In the genomic region with DNA sequence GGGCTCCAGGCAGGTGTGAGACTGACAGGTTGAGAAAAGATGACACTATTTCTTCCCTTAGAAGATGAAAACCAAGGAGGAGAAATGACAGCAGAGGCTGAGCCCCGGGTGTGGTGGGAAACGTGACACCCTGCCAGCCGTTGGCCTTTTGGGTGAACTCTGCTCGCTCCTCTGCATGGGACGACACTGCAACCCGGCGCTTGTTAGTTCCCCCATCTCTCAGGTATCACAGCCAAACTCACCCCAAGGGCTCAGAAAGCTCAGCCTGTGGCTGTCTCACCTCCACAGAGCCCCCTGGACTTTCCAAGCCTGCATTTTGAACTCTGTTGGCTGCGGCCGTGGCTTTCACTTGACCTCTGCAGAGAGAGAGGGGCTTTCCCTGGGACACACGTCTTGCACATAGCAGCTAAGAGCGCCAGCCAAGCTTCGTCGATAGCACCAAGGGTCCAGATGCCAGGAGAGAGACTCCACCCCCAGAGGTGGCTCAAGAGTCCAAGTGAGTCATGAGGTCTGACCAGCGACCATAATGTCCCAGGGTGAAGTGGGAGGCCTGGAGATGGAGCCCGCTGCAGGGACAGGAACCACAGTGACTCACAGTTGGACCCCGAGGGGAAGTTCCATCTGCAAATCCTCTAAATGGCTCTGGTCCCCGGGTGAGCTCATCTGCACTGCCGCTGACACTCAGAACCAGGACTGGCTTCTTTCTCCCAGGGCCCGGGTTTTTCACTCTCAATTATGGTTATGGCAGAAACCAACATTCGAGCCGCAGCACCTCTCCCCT, we compare ENCODE assay signal across 8 cellular contexts.
DNase-seq lines count a peak whose midpoint lies in the region; ATAC-seq and TF ChIP-seq lines count a peak whose summit lies in the region.

No MANE protein-coding gene starts in this region.

- peaks cover 8% of the 10 kb centered on the region for H3K27me3 Mint-ChIP-seq in activated T-helper 17 cell treated with anti-CD3 and anti-CD28 coated beads, Interleukin-2, amount 50 U/mL, for 72 hours

- no peak for TF ChIP-seq CTCF in GM13976 (IDR thresholded peaks at IDR 0.05; ENCODE audit: borderline replicate concordance, control extremely low read depth, extremely low read depth, insufficient read depth, missing control alignments)

- in situ Hi-C loops in GM13976 (cut with MboI; ENCODE audit: low sequenced_read_pairs, unreplicated experiment) = loop anchor here (10.0 kb wide), 1 partner anchor 398 kb away; no protein-coding TSS in a partner anchor

- H3K36me3 Mint-ChIP-seq in activated T-helper 17 cell treated with anti-CD3 and anti-CD28 coated beads, Interleukin-2, amount 50 U/mL, for 72 hours (ENCODE audit: low read depth) = peaks cover 10% of the 10 kb centered on the region

- H3K4me1 Mint-ChIP-seq in activated T-helper 17 cell treated with anti-CD3 and anti-CD28 coated beads, Interleukin-2, amount 50 U/mL, for 72 hours = peaks cover 24% of the 10 kb centered on the region

- peak overlapping the region; percentile 81 for H3K27ac Mint-ChIP-seq in activated T-helper 17 cell treated with anti-CD3 and anti-CD28 coated beads, Interleukin-2, amount 50 U/mL, for 72 hours

- DNase-seq in GM13976 (ENCODE audit: low spot score) (peak; percentile 69), kidney tubule cell (ENCODE audit: low spot score) (peak; percentile 99), CD1c-positive myeloid dendritic cell (ENCODE audit: extremely low spot score) (no peak), DMS114 treated with DMSO at 0.1 percent for 48 hours (lab: John Stamatoyannopoulos, UW; ENCODE audit: unreplicated experiment) (no peak), cerebellum (ENCODE audit: low spot score) (no peak)

- H3K9me3 Mint-ChIP-seq in activated T-helper 17 cell treated with anti-CD3 and anti-CD28 coated beads, Interleukin-2, amount 50 U/mL, for 72 hours = peaks cover 16% of the 10 kb centered on the region

- ATAC-seq in GM21423 (IDR thresholded peaks at IDR 0.05; ENCODE audit: unreplicated experiment) = peak; percentile 41
- ATAC-seq in HG03521 (IDR thresholded peaks at IDR 0.05; ENCODE audit: unreplicated experiment) = peak; percentile 25
- ATAC-seq in activated T-helper 17 cell treated with anti-CD3 and anti-CD28 coated beads, Interleukin-2, amount 50 U/mL, for 72 hours (replicated peaks) = peak; percentile 70

- peak overlapping the region; percentile 54 for H3K4me3 Mint-ChIP-seq in activated T-helper 17 cell treated with anti-CD3 and anti-CD28 coated beads, Interleukin-2, amount 50 U/mL, for 72 hours

Comparison
In these comparisons a context has a peak if more than half of its experiments do, and no peak if none do; other contexts are left out.
1. DNase-seq: peak in GM13976 (single experiment) and kidney tubule cell (single experiment); none in CD1c-positive myeloid dendritic cell (single experiment), DMS114 treated with DMSO at 0.1 percent for 48 hours (single experiment) and cerebellum (single experiment).
2. Peak in every context shown above with its lines, with median percentiles within 50 percentile points of each other: ATAC-seq.